11 cellular contexts compared by ENCODE assay signal in the genomic region with DNA sequence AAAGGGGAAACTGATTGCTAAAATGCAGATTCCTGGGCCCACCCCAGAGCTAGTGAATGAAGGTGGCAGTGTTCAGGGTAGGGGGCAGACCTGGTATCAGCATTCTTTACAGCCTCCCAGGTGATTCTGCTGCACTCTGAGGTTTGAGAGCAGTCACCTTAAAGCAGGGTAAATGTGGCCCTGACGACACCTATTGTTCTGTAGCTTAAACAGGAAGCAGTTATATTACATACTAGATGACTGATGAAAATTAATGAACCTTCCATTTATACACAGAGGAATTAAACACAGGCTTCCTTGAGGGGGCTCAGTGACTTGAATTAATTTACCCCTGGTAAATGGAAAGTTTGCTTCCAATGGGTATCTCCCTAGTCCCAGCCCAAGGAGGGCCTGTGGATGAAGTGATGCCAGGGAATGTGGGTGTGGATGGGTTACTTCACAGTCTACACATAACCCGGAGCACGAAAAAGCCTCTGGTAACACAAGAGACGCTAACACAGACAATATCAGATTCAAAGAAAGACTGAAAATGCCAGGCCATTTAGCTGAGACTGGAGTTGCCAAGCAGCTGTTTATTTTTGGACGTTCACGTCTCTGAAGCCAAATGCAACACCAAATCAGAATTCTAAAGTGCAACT. TPM values are rescaled to one million over a fixed set of nuclear protein-coding genes. Genes with fewer than 3 reads are reported as not detected.
DNase-seq lines count a peak whose midpoint lies in the region; ATAC-seq and TF ChIP-seq lines count a peak whose summit lies in the region.
"Had no signal": no experiment of that assay in that cellular context is flagged by ENCODE, and none has a peak within 500 bp of the region (broad histone marks: within the 10 kb centered on the region; RNA-seq: fewer than 3 reads in every experiment).

No MANE protein-coding gene starts in this region.

- H3K27me3 ChIP-seq in MG63: no peaks in the 10 kb centered on the region
- no peaks in the 10 kb centered on the region for H3K27me3 ChIP-seq in right lobe of liver

- CTCF ChIA-PET in activated CD4-positive, alpha-beta memory T cell treated with anti-CD3 and anti-CD28 coated beads for 36 hours (lab: Charles Lee): interaction anchor here (2.0 kb wide), 1 partner anchor 23 kb away, joined by 7 read pairs; no protein-coding TSS in a partner anchor

- peak overlapping the region; percentile 41 to 87 (median 67) for H3K27ac Mint-ChIP-seq in brain
- H3K27ac Mint-ChIP-seq in stimulated activated naive CD8-positive, alpha-beta T cell treated with anti-CD3 and anti-CD28 coated beads, Interleukin-15, amount 100 ng/mL, for 72 hours: no peak overlapping the region
- H3K27ac Mint-ChIP-seq in activated CD4-positive, alpha-beta memory T cell treated with anti-CD3 and anti-CD28 coated beads for 36 hours: no peak overlapping the region

- no peak for TF ChIP-seq CTCF in brain (conservative IDR thresholded peaks at IDR 0.05)
- TF ChIP-seq CTCF in right lobe of liver (IDR thresholded peaks at IDR 0.05): no peak

- H3K36me3 ChIP-seq in MG63 (no peaks in the 10 kb centered on the region), right lobe of liver (no peaks in the 10 kb centered on the region)
- H3K36me3 ChIP-seq: WERI-Rb-1 had no signal

- H3K36me3 Mint-ChIP-seq in brain: no peaks in the 10 kb centered on the region
- no peaks in the 10 kb centered on the region for H3K36me3 Mint-ChIP-seq in activated CD4-positive, alpha-beta memory T cell treated with anti-CD3 and anti-CD28 coated beads for 36 hours

- peak overlapping the region in 2 of 5 experiments; percentile 15 to 23 for H3K4me3 Mint-ChIP-seq in brain
- H3K4me3 Mint-ChIP-seq in stimulated activated naive CD8-positive, alpha-beta T cell treated with anti-CD3 and anti-CD28 coated beads, Interleukin-15, amount 100 ng/mL, for 72 hours: peak overlapping the region in 1 of 2 donors; percentile 37
- H3K4me3 Mint-ChIP-seq in activated CD4-positive, alpha-beta memory T cell treated with anti-CD3 and anti-CD28 coated beads for 36 hours: no peak overlapping the region

- POLR2A ChIA-PET in activated CD4-positive, alpha-beta memory T cell treated with anti-CD3 and anti-CD28 coated beads for 36 hours (lab: Charles Lee): no interaction called here

- TF ChIP-seq POLR2A in right lobe of liver (IDR thresholded peaks at IDR 0.05): no peak

- H3K9me3 Mint-ChIP-seq in brain: no peaks in the 10 kb centered on the region
- no peaks in the 10 kb centered on the region for H3K9me3 Mint-ChIP-seq in stimulated activated naive CD8-positive, alpha-beta T cell treated with anti-CD3 and anti-CD28 coated beads, Interleukin-15, amount 100 ng/mL, for 72 hours
- no peaks in the 10 kb centered on the region for H3K9me3 Mint-ChIP-seq in activated CD4-positive, alpha-beta memory T cell treated with anti-CD3 and anti-CD28 coated beads for 36 hours

- ATAC-seq in right lobe of liver: peak in 2 of 4 donors; percentile 2 to 5
- ATAC-seq in stimulated activated naive CD8-positive, alpha-beta T cell treated with anti-CD3 and anti-CD28 coated beads, Interleukin-15, amount 100 ng/mL, for 72 hours: peak; percentile 49

- H3K9me3 ChIP-seq in MG63 (no peaks in the 10 kb centered on the region), right lobe of liver (no peaks in the 10 kb centered on the region)

- peaks cover 0 to 60% (median 27%) of the 10 kb centered on the region in 4 donors for H3K4me1 ChIP-seq in right lobe of liver

- intact Hi-C loops in right lobe of liver (cut with DNase I): no loop called here
- intact Hi-C loops in activated CD4-positive, alpha-beta memory T cell treated with anti-CD3 and anti-CD28 coated beads for 36 hours (cut with micrococcal nuclease): no loop called here

- H3K27ac ChIP-seq in right lobe of liver: peak overlapping the region; percentile 26 to 79 (median 69)
- H3K27ac ChIP-seq: WERI-Rb-1 had no signal

- peaks cover 89% of the 10 kb centered on the region for H3K4me1 Mint-ChIP-seq in brain
- peaks cover 18% of the 10 kb centered on the region for H3K4me1 Mint-ChIP-seq in stimulated activated naive CD8-positive, alpha-beta T cell treated with anti-CD3 and anti-CD28 coated beads, Interleukin-15, amount 100 ng/mL, for 72 hours
- no peaks in the 10 kb centered on the region for H3K4me1 Mint-ChIP-seq in activated CD4-positive, alpha-beta memory T cell treated with anti-CD3 and anti-CD28 coated beads for 36 hours (ENCODE audit: low read depth)

- peak; percentile 57 for DNase-seq in MG63
- no peak for DNase-seq in right lobe of liver
- DNase-seq in stimulated activated naive CD8-positive, alpha-beta T cell treated with anti-CD3 and anti-CD28 coated beads, Interleukin-15, amount 100 ng/mL, for 72 hours: no peak
- no peak for DNase-seq in NCI-H1436 treated with DMSO at 0.1 percent for 48 hours (lab: John Stamatoyannopoulos, UW)
- DNase-seq in activated CD4-positive, alpha-beta memory T cell treated with anti-CD3 and anti-CD28 coated beads for 36 hours: no peak
- DNase-seq in HT-29 (ENCODE audit: low spot score): no peak
- DNase-seq in activated CD4-positive, alpha-beta T cell treated with anti-CD3 and anti-CD28 coated beads for 4 hours: no peak
- DNase-seq: DMS79 treated with DMSO at 0.1 percent for 48 hours, occipital lobe, WERI-Rb-1 had no signal

- WGBS in right lobe of liver (ENCODE audit: insufficient coverage, low coverage, low lambda C conversion rate, missing lambda C conversion rate): 20% methylated on average over 6 of the region's 6 CpGs

- H3K27me3 Mint-ChIP-seq in brain: no peaks in the 10 kb centered on the region
- peaks cover 72% of the 10 kb centered on the region for H3K27me3 Mint-ChIP-seq in stimulated activated naive CD8-positive, alpha-beta T cell treated with anti-CD3 and anti-CD28 coated beads, Interleukin-15, amount 100 ng/mL, for 72 hours
- peaks cover 13% of the 10 kb centered on the region for H3K27me3 Mint-ChIP-seq in activated CD4-positive, alpha-beta memory T cell treated with anti-CD3 and anti-CD28 coated beads for 36 hours

- H3K4me3 ChIP-seq in MG63 (no peak overlapping the region), right lobe of liver (no peak overlapping the region)

RNA-seq across cellular contexts. Expression of a gene that starts 25.2 kb away (rescaled TPM):
- total RNA-seq in MG63 (2014; rRNA removed; shearing (Covaris generic); ENCODE audit: low replicate concordance): 1.9 and 4.9 TPM in 2 replicates
- 11.5 TPM for polyA plus RNA-seq in brain (ENCODE audit: insufficient read depth, low read depth, low replicate concordance)
- total RNA-seq in right lobe of liver: 10 to 100 TPM in 1 of 6 experiments, 1 to 10 TPM in 5; 2.0 to 11.0 (median 3.5) TPM
- under 1 TPM in 1 of 2 experiments, not detected in 1; 0.05 TPM for total RNA-seq in activated CD4-positive, alpha-beta memory T cell treated with anti-CD3 and anti-CD28 coated beads for 36 hours
- total RNA-seq in HT-29 (2014; rRNA removed; shearing (Covaris generic)): 0.91 and 1.3 TPM in 2 replicates

Comparison
In these comparisons a context has a peak if more than half of its experiments do, and no peak if none do; other contexts are left out.
1. H3K27ac Mint-ChIP-seq: peak in brain (5 of 5); none in stimulated activated naive CD8-positive, alpha-beta T cell treated with anti-CD3 and anti-CD28 coated beads, Interleukin-15, amount 100 ng/mL, for 72 hours (0 of 2) and activated CD4-positive, alpha-beta memory T cell treated with anti-CD3 and anti-CD28 coated beads for 36 hours (single experiment).